In genomic region chr3:12405432-12406272, GRCh38 we compare ENCODE assay signal across 10 cellular contexts.
A peak's percentile ranks its signal among the peaks of the same experiment; 100 is the strongest.
DNase-seq lines count a peak whose midpoint lies in the region; ATAC-seq and TF ChIP-seq lines count a peak whose summit lies in the region.
"Had no signal": no experiment of that assay in that cellular context is flagged by ENCODE, and none has a peak within 500 bp of the region (broad histone marks: within the 10 kb centered on the region; RNA-seq: fewer than 3 reads in every experiment).

No MANE protein-coding gene starts in this region.

- H3K4me1 Mint-ChIP-seq in nephron progenitor cell (peaks cover 12% of the 10 kb centered on the region), glutamatergic neuron (ENCODE audit: low read depth, unreplicated experiment) (no peaks in the 10 kb centered on the region)

- H3K27me3 ChIP-seq in PC-9 (ENCODE audit: insufficient read depth, low read depth), result no peaks in the 10 kb centered on the region

- H3K4me1 ChIP-seq in PC-9 (replicated peaks; ENCODE audit: insufficient read depth), result peaks cover 51% of the 10 kb centered on the region

- no peak for TF ChIP-seq CTCF in PC-9 (conservative IDR thresholded peaks at IDR 0.05)
- TF ChIP-seq CTCF in nephron progenitor cell (IDR thresholded peaks at IDR 0.05), result no peak
- no peak for TF ChIP-seq CTCF in glutamatergic neuron (IDR thresholded peaks at IDR 0.05; ENCODE audit: partially characterized antibody, unreplicated experiment)

- POLR2A ChIA-PET in PC-9 (lab: Charles Lee; ENCODE audit: unreplicated experiment), result interaction anchor here (0.5 to 0.6 kb wide), 3 partner anchors 12 to 83 kb away, joined by 3 to 5 read pairs (median 4); partner anchors contain the start of gene TSEN2

- H3K4me3 ChIP-seq in PC-9, result peak overlapping the region; percentile 20; the same call in 1 of the 2 replicates

- peak; percentile 54 to 68 for DNase-seq in AML-193 (lab: John Stamatoyannopoulos, UW)
- DNase-seq in PC-9, result peak; percentile 92 to 97
- peak; percentile 60 for DNase-seq in fibroblast of gingiva (ENCODE audit: low read depth)
- no peak for DNase-seq in nephron progenitor cell
- DNase-seq in stimulated activated naive CD4-positive, alpha-beta T cell (lab: John Stamatoyannopoulos, UW), result no peak
- DNase-seq in NK-92 treated with Interleukin-12 subunit alpha and Interleukin-12 subunit beta, amount 100 ng/mL, for 24 hours (lab: John Stamatoyannopoulos, UW), result no peak
- DNase-seq in glutamatergic neuron, result no peak
- DNase-seq: activated CD4-positive, alpha-beta memory T cell treated with anti-CD3 and anti-CD28 coated beads, Interleukin-2, amount 10 ng/mL, durations not matched to agents 7 days and 5 days; CD4-positive, CD25-positive, alpha-beta regulatory T cell had no signal

- intact Hi-C loops in PC-9 (cut with micrococcal nuclease; ENCODE audit: unreplicated experiment), result loop anchor here (1.0 to 5.0 kb wide), 5 partner anchors 40 to 268 kb away; partner anchors contain the start of gene PPARG

- H3K9me2 ChIP-seq in PC-9 (ENCODE audit: insufficient read depth), result no peaks in the 10 kb centered on the region

- peaks cover 83% of the 10 kb centered on the region for H3F3A ChIP-seq in PC-9 (ENCODE audit: insufficient read depth, low read depth)

- CTCF ChIA-PET in PC-9 (lab: Charles Lee), result interaction anchor here (0.6 kb wide), 1 partner anchor 66 kb away, joined by 3 read pairs; no protein-coding TSS in a partner anchor

- peak overlapping the region; percentile 26 for H3K27ac Mint-ChIP-seq in nephron progenitor cell
- no peak overlapping the region for H3K27ac Mint-ChIP-seq in glutamatergic neuron (ENCODE audit: unreplicated experiment)
- H3K27ac Mint-ChIP-seq: activated CD4-positive, alpha-beta memory T cell treated with anti-CD3 and anti-CD28 coated beads, Interleukin-2, amount 10 ng/mL, durations not matched to agents 7 days and 5 days had no signal

- H3K36me3 ChIP-seq in PC-9 (ENCODE audit: low read depth), result peaks cover 69% of the 10 kb centered on the region

- H3K79me2 ChIP-seq in PC-9 (ENCODE audit: low read depth), result peaks cover 47% of the 10 kb centered on the region

- no peak overlapping the region for H2AFZ ChIP-seq in PC-9

- no peak overlapping the region for H3K4me3 Mint-ChIP-seq in nephron progenitor cell
- H3K4me3 Mint-ChIP-seq in glutamatergic neuron (ENCODE audit: unreplicated experiment), result no peak overlapping the region
- H3K4me3 Mint-ChIP-seq: activated CD4-positive, alpha-beta memory T cell treated with anti-CD3 and anti-CD28 coated beads, Interleukin-2, amount 10 ng/mL, durations not matched to agents 7 days and 5 days; CD4-positive, CD25-positive, alpha-beta regulatory T cell had no signal

- no TSS peak for BruUV-seq in PC-9 (replicated peaks; lab: Mats Ljungman, UMichigan)

- H3K27ac ChIP-seq in PC-9, result peak overlapping the region; percentile 96

- H3K9me3 Mint-ChIP-seq in nephron progenitor cell (no peaks in the 10 kb centered on the region), glutamatergic neuron (ENCODE audit: unreplicated experiment) (no peaks in the 10 kb centered on the region)
- H3K9me3 Mint-ChIP-seq: activated CD4-positive, alpha-beta memory T cell treated with anti-CD3 and anti-CD28 coated beads, Interleukin-2, amount 10 ng/mL, durations not matched to agents 7 days and 5 days; CD4-positive, CD25-positive, alpha-beta regulatory T cell had no signal

- H3K27me3 Mint-ChIP-seq in nephron progenitor cell (ENCODE audit: low read depth, poor library complexity), result peaks cover 13% of the 10 kb centered on the region
- H3K27me3 Mint-ChIP-seq in glutamatergic neuron (ENCODE audit: unreplicated experiment), result no peaks in the 10 kb centered on the region

- H3K36me3 Mint-ChIP-seq in nephron progenitor cell (ENCODE audit: low read depth), result no peaks in the 10 kb centered on the region
- no peaks in the 10 kb centered on the region for H3K36me3 Mint-ChIP-seq in glutamatergic neuron (ENCODE audit: unreplicated experiment)
- H3K36me3 Mint-ChIP-seq: CD4-positive, CD25-positive, alpha-beta regulatory T cell had no signal

- H3K4me2 ChIP-seq in PC-9, result peak overlapping the region; percentile 64

- H3K9me3 ChIP-seq in PC-9 (ENCODE audit: insufficient read depth, low read depth), result 0 out of 2 replicates have a peak, but pooled peaks cover 4% of the 10 kb centered on the region

- no peak for ATAC-seq in HG03108 (IDR thresholded peaks at IDR 0.05; ENCODE audit: unreplicated experiment)

- no peaks in the 10 kb centered on the region for H4K20me1 ChIP-seq in PC-9 (ENCODE audit: insufficient read depth)

Comparison
In these comparisons a context has a peak if more than half of its experiments do, and no peak if none do; other contexts are left out.
1. DNase-seq: peak in AML-193 (2 of 2), PC-9 (2 of 2) and fibroblast of gingiva (single experiment); none in nephron progenitor cell (single experiment), stimulated activated naive CD4-positive, alpha-beta T cell (0 of 6), NK-92 treated with Interleukin-12 subunit alpha and Interleukin-12 subunit beta, amount 100 ng/mL, for 24 hours (single experiment) and glutamatergic neuron (single experiment).